12 cellular contexts compared by ENCODE assay signal in the genomic region with DNA sequence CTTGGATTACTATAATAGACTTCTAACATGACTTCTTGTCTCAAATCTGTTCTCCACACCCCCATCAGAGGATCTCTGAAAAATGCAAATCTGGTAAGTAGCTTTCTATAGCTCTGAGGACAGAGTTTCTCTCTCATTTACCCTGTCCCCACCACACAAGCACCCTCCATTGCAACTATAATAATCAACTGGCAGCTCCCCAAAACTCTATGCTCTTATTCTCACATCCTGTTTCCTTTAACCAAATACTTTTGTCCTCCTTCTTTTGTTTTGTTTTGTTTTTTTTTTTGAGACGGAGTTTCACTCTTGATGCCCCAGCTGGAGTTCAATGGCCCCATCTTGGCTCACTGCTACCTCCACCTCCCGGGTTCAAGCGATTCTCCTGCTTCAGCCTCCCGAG.
DNase-seq lines count a peak whose midpoint lies in the region; ATAC-seq and TF ChIP-seq lines count a peak whose summit lies in the region.
"Had no signal": no experiment of that assay in that cellular context is flagged by ENCODE, and none has a peak within 500 bp of the region (broad histone marks: within the 10 kb centered on the region; RNA-seq: fewer than 3 reads in every experiment).

No MANE protein-coding gene starts in this region.

- POLR2A ChIA-PET in naive thymus-derived CD8-positive, alpha-beta T cell (lab: Charles Lee) = interaction anchor here (0.6 kb wide), 1 partner anchor 583 kb away, joined by 6 read pairs; no protein-coding TSS in a partner anchor

- ATAC-seq in natural killer cell (no peak), GM21723 (IDR thresholded peaks at IDR 0.05; ENCODE audit: unreplicated experiment) (peak; percentile 97), HG03280 (IDR thresholded peaks at IDR 0.05; ENCODE audit: unreplicated experiment) (peak; percentile 97)
- ATAC-seq in natural killer cell treated with Interleukin-12 subunit alpha and Interleukin-12 subunit beta and Interleukin-15 and Interleukin-18, amount 100 ng/mL, for 72 hours = no peak
- peak; percentile 54 to 79 for ATAC-seq in stimulated activated naive B cell treated with anti-CD40 and anti-IgM and Interleukin-4, amounts not matched to agents 10 μg/mL and 1 μg/mL and 100 μg/mL, for 72 hours (replicated peaks)
- ATAC-seq in naive thymus-derived CD8-positive, alpha-beta T cell = no peak
- ATAC-seq: HepG2 had no signal

- DNase-seq in natural killer cell = no peak
- DNase-seq in natural killer cell treated with Interleukin-12 subunit alpha and Interleukin-12 subunit beta and Interleukin-15 and Interleukin-18, amount 100 ng/mL, for 72 hours (ENCODE audit: low spot score) = no peak
- DNase-seq in stimulated activated naive B cell treated with anti-CD40 and anti-IgM and Interleukin-4, amounts not matched to agents 10 μg/mL and 1 μg/mL and 100 μg/mL, for 72 hours = no peak
- no peak for DNase-seq in dermis blood vessel endothelial cell
- no peak for DNase-seq in naive thymus-derived CD8-positive, alpha-beta T cell
- DNase-seq in glomerular visceral epithelial cell (ENCODE audit: extremely low spot score) = no peak
- DNase-seq: ACHN, brain microvascular endothelial cell, left colon had no signal

- peak overlapping the region; percentile 26 to 39 for H3K27ac Mint-ChIP-seq in natural killer cell
- peak overlapping the region in 1 of 2 donors; percentile 1 for H3K27ac Mint-ChIP-seq in natural killer cell treated with Interleukin-12 subunit alpha and Interleukin-12 subunit beta and Interleukin-15 and Interleukin-18, amount 100 ng/mL, for 72 hours
- H3K27ac Mint-ChIP-seq in stimulated activated naive B cell treated with anti-CD40 and anti-IgM and Interleukin-4, amounts not matched to agents 10 μg/mL and 1 μg/mL and 100 μg/mL, for 72 hours = peak overlapping the region; percentile 60
- peak overlapping the region in 2 of 10 donors; percentile 1 to 6 for H3K27ac Mint-ChIP-seq in naive thymus-derived CD8-positive, alpha-beta T cell

- intact Hi-C loops in natural killer cell (cut with micrococcal nuclease) = no loop called here

- H3K36me3 Mint-ChIP-seq in natural killer cell = no peaks in the 10 kb centered on the region
- no peaks in the 10 kb centered on the region for H3K36me3 Mint-ChIP-seq in natural killer cell treated with Interleukin-12 subunit alpha and Interleukin-12 subunit beta and Interleukin-15 and Interleukin-18, amount 100 ng/mL, for 72 hours
- H3K36me3 Mint-ChIP-seq in stimulated activated naive B cell treated with anti-CD40 and anti-IgM and Interleukin-4, amounts not matched to agents 10 μg/mL and 1 μg/mL and 100 μg/mL, for 72 hours = peaks cover 30 to 41% of the 10 kb centered on the region in 2 donors
- peaks cover 0 to 68% (median 14%) of the 10 kb centered on the region in 3 donors for H3K36me3 Mint-ChIP-seq in naive thymus-derived CD8-positive, alpha-beta T cell

- no peaks in the 10 kb centered on the region for H3K9me3 Mint-ChIP-seq in natural killer cell
- H3K9me3 Mint-ChIP-seq in natural killer cell treated with Interleukin-12 subunit alpha and Interleukin-12 subunit beta and Interleukin-15 and Interleukin-18, amount 100 ng/mL, for 72 hours = no peaks in the 10 kb centered on the region
- no peaks in the 10 kb centered on the region for H3K9me3 Mint-ChIP-seq in stimulated activated naive B cell treated with anti-CD40 and anti-IgM and Interleukin-4, amounts not matched to agents 10 μg/mL and 1 μg/mL and 100 μg/mL, for 72 hours
- no peaks in the 10 kb centered on the region for H3K9me3 Mint-ChIP-seq in naive thymus-derived CD8-positive, alpha-beta T cell

- no peak for TF ChIP-seq CTCF in natural killer cell (IDR thresholded peaks at IDR 0.05)

- H3K4me1 Mint-ChIP-seq in natural killer cell = peaks cover 21 to 28% of the 10 kb centered on the region in 2 donors
- peaks cover 13 to 15% of the 10 kb centered on the region in 2 donors for H3K4me1 Mint-ChIP-seq in natural killer cell treated with Interleukin-12 subunit alpha and Interleukin-12 subunit beta and Interleukin-15 and Interleukin-18, amount 100 ng/mL, for 72 hours (ENCODE audit: low read depth in 2 of 2)
- H3K4me1 Mint-ChIP-seq in stimulated activated naive B cell treated with anti-CD40 and anti-IgM and Interleukin-4, amounts not matched to agents 10 μg/mL and 1 μg/mL and 100 μg/mL, for 72 hours = peaks cover 10 to 14% of the 10 kb centered on the region in 2 donors
- H3K4me1 Mint-ChIP-seq in naive thymus-derived CD8-positive, alpha-beta T cell = peaks cover 8 to 16% (median 14%) of the 10 kb centered on the region in 4 donors

- no peaks in the 10 kb centered on the region for H3K27me3 Mint-ChIP-seq in natural killer cell (ENCODE audit: low read depth in 2 of 2)
- no peaks in the 10 kb centered on the region for H3K27me3 Mint-ChIP-seq in natural killer cell treated with Interleukin-12 subunit alpha and Interleukin-12 subunit beta and Interleukin-15 and Interleukin-18, amount 100 ng/mL, for 72 hours
- H3K27me3 Mint-ChIP-seq in stimulated activated naive B cell treated with anti-CD40 and anti-IgM and Interleukin-4, amounts not matched to agents 10 μg/mL and 1 μg/mL and 100 μg/mL, for 72 hours = no peaks in the 10 kb centered on the region
- H3K27me3 Mint-ChIP-seq in naive thymus-derived CD8-positive, alpha-beta T cell = no peaks in the 10 kb centered on the region

- H3K4me3 Mint-ChIP-seq in natural killer cell = no peak overlapping the region
- no peak overlapping the region for H3K4me3 Mint-ChIP-seq in natural killer cell treated with Interleukin-12 subunit alpha and Interleukin-12 subunit beta and Interleukin-15 and Interleukin-18, amount 100 ng/mL, for 72 hours
- H3K4me3 Mint-ChIP-seq in stimulated activated naive B cell treated with anti-CD40 and anti-IgM and Interleukin-4, amounts not matched to agents 10 μg/mL and 1 μg/mL and 100 μg/mL, for 72 hours = no peak overlapping the region
- H3K4me3 Mint-ChIP-seq in naive thymus-derived CD8-positive, alpha-beta T cell = no peak overlapping the region

Comparison
In these comparisons a context has a peak if more than half of its experiments do, and no peak if none do; other contexts are left out.
1. ATAC-seq: peak in GM21723 (single experiment), HG03280 (single experiment) and stimulated activated naive B cell treated with anti-CD40 and anti-IgM and Interleukin-4, amounts not matched to agents 10 μg/mL and 1 μg/mL and 100 μg/mL, for 72 hours (2 of 2); none in natural killer cell (0 of 3), natural killer cell treated with Interleukin-12 subunit alpha and Interleukin-12 subunit beta and Interleukin-15 and Interleukin-18, amount 100 ng/mL, for 72 hours (0 of 2) and naive thymus-derived CD8-positive, alpha-beta T cell (0 of 2).